ENCODE assay signal across 23 cellular contexts in the genomic region with DNA sequence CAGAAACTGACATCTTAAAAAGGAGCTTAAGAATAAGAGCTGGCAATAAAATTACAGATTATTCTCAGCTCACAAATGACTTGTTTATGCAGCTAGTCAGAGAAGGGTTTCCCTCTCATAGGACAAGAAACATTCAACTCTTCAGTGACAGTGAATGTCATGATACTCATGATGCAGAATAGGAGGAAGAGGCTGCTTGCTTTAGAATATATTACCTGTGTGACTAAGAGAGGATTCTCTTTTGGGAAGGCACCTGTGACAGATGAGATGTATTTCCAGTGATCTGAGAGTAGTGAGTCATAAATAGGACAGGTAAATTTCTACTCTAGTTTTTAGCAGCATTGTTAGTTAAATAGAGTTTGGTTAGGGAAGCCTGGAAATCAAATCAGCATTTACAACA. TPM values are rescaled to one million over a fixed set of nuclear protein-coding genes. Genes with fewer than 3 reads are reported as not detected.
A peak's percentile ranks its signal among the peaks of the same experiment; 100 is the strongest.
DNase-seq lines count a peak whose midpoint lies in the region; ATAC-seq and TF ChIP-seq lines count a peak whose summit lies in the region.
"Had no signal": no experiment of that assay in that cellular context is flagged by ENCODE, and none has a peak within 500 bp of the region (broad histone marks: within the 10 kb centered on the region; RNA-seq: fewer than 3 reads in every experiment).

No MANE protein-coding gene starts in this region.

- peaks cover 43% of the 10 kb centered on the region for H3K79me2 ChIP-seq in mammary epithelial cell (ENCODE audit: insufficient read depth, low read length)

- no peak for ATAC-seq in natural killer cell
- ATAC-seq in left cardiac atrium: no peak
- ATAC-seq in GM21381 (IDR thresholded peaks at IDR 0.05; ENCODE audit: unreplicated experiment): no peak
- ATAC-seq: left ventricle myocardium superior, upper lobe of right lung had no signal

- no peaks in the 10 kb centered on the region for H3K9me3 Mint-ChIP-seq in natural killer cell

- H3K4me3 Mint-ChIP-seq in natural killer cell: no peak overlapping the region

- peaks cover 24% of the 10 kb centered on the region for H3K4me1 ChIP-seq in mammary epithelial cell (ENCODE audit: insufficient read depth, low read length)

- TF ChIP-seq CTCF in mammary epithelial cell (conservative IDR thresholded peaks at IDR 0.05 in 1 of 2, IDR thresholded peaks at IDR 0.05 in 1 of 2; ENCODE audit: extremely low read depth in 1 of 2, insufficient read depth in 1 of 2, low read depth in 1 of 2, low read length in 2 of 2) (no peak), natural killer cell (IDR thresholded peaks at IDR 0.05) (no peak)

- H4K20me1 ChIP-seq in mammary epithelial cell (ENCODE audit: insufficient read depth, low read length): no peaks in the 10 kb centered on the region

- H3K9me3 ChIP-seq in mammary epithelial cell (replicated peaks; ENCODE audit: insufficient read depth, low read length): no peaks in the 10 kb centered on the region
- H3K9me3 ChIP-seq: pancreas, sigmoid colon, stomach, upper lobe of right lung had no signal

- H3K27me3 Mint-ChIP-seq in natural killer cell (ENCODE audit: low read depth in 2 of 2): no peaks in the 10 kb centered on the region

- intact Hi-C loops in mammary epithelial cell (cut with micrococcal nuclease) (no loop called here), natural killer cell (cut with micrococcal nuclease) (no loop called here), left cardiac atrium (cut with DNase I) (no loop called here)

- no peaks in the 10 kb centered on the region for H3K27me3 ChIP-seq in H7 (ENCODE audit: control insufficient read depth, insufficient read depth, low read length)
- H3K27me3 ChIP-seq in mammary epithelial cell (ENCODE audit: insufficient read depth, low read length): no peaks in the 10 kb centered on the region
- H3K27me3 ChIP-seq: pancreas, sigmoid colon, stomach, upper lobe of right lung had no signal

- in situ Hi-C loops in mammary epithelial cell (cut with MboI; ENCODE audit: low sequenced_read_pairs in 2 of 2): no loop called here

- H3K27ac Mint-ChIP-seq in natural killer cell: peak overlapping the region; percentile 33 to 69

- H3K36me3 ChIP-seq in H7 (replicated peaks; ENCODE audit: control insufficient read depth, insufficient read depth, low read length) (no peaks in the 10 kb centered on the region), mammary epithelial cell (ENCODE audit: insufficient read depth, low read length) (peaks cover 3% of the 10 kb centered on the region)
- H3K36me3 ChIP-seq: sigmoid colon had no signal

- H3K9ac ChIP-seq in mammary epithelial cell (ENCODE audit: insufficient read depth, low read length): no peak overlapping the region

- no TSS peak for BruUV-seq in mammary epithelial cell (replicated peaks; lab: Mats Ljungman, UMichigan)

- dilution Hi-C loops in mammary epithelial cell (cut with HindIII; ENCODE audit: low sequenced_read_pairs): no loop called here

- H3K4me3 ChIP-seq in H7 (ENCODE audit: insufficient read depth, low read depth, low read length): no peak overlapping the region
- H3K4me3 ChIP-seq in mammary epithelial cell (replicated peaks in 1 of 3; ENCODE audit: insufficient read depth in 1 of 3, low read depth in 2 of 3, low read length in 3 of 3): no peak overlapping the region
- H3K4me3 ChIP-seq: pancreas, sigmoid colon, stomach, upper lobe of right lung had no signal

- H2AFZ ChIP-seq in mammary epithelial cell (ENCODE audit: low read depth, low read length): no peak overlapping the region

- no peaks in the 10 kb centered on the region for H3K36me3 Mint-ChIP-seq in natural killer cell

- peaks cover 56 to 61% of the 10 kb centered on the region in 2 donors for H3K4me1 Mint-ChIP-seq in natural killer cell

- DNase-seq in DMS53 (lab: John Stamatoyannopoulos, UW) (peak; percentile 15), DMS53 treated with DMSO at 0.1 percent for 48 hours (lab: John Stamatoyannopoulos, UW; ENCODE audit: unreplicated experiment) (no peak), H7 (peak; percentile 5), mammary epithelial cell (peak; percentile 47), natural killer cell (no peak), left cardiac atrium (no peak), NCI-H1417 (lab: John Stamatoyannopoulos, UW) (no peak)
- DNase-seq: activated CD4-positive, alpha-beta T cell treated with anti-CD3 and anti-CD28 coated beads, Interleukin-2, amount 50 U/mL, for 48 hours; anterior cingulate cortex; cerebellar nuclear complex; DMS 273 treated with DMSO at 0.1 percent for 48 hours; effector CD8-positive, alpha-beta T cell; GDM1; left ventricle myocardium superior; NCI-H1436; NCI-H2171; pancreas; SHP77; sigmoid colon; stomach; upper lobe of right lung had no signal

- H3K4me2 ChIP-seq in mammary epithelial cell (ENCODE audit: insufficient read depth, low read depth, low read length): no peak overlapping the region

- H3K27ac ChIP-seq in mammary epithelial cell (ENCODE audit: insufficient read depth, low read depth, low read length): no peak overlapping the region
- H3K27ac ChIP-seq: 22Rv1, pancreas, sigmoid colon, stomach, upper lobe of right lung had no signal

- CTCF ChIA-PET in mammary epithelial cell (lab: Charles Lee; ENCODE audit: low non-redundant PET): no interaction called here

RNA-seq across cellular contexts. Expression of gene RASA2, which starts 39.9 kb away (rescaled TPM):
- total RNA-seq in H7 (2014; rRNA removed; shearing (Covaris generic)): 11.6 and 17.9 TPM in 2 replicates
- total RNA-seq in mammary epithelial cell (10 to 100 TPM; 14.8 to 19.5 TPM), natural killer cell (10 to 100 TPM; 93.9 to 99.4 (median 97.0) TPM), left cardiac atrium (1 to 10 TPM; 5.2 to 7.8 TPM)
- 6.3 TPM for polyA plus RNA-seq in mammary epithelial cell
- polyA minus RNA-seq in mammary epithelial cell: 16.3 TPM

Comparison
In these comparisons a context has a peak if more than half of its experiments do, and no peak if none do; other contexts are left out.
1. DNase-seq: peak in DMS53 (single experiment), H7 (single experiment) and mammary epithelial cell (single experiment); none in DMS53 treated with DMSO at 0.1 percent for 48 hours (single experiment), natural killer cell (single experiment), left cardiac atrium (single experiment) and NCI-H1417 (0 of 3).